8 cellular contexts compared by ENCODE assay signal in genomic region chr20:31712112-31712553, GRCh38.
DNase-seq lines count a peak whose midpoint lies in the region; ATAC-seq and TF ChIP-seq lines count a peak whose summit lies in the region.

No MANE protein-coding gene starts in this region.

- peaks cover 91% of the 10 kb centered on the region for H3K36me3 ChIP-seq in BLaER1
- H3K36me3 ChIP-seq in mucosa of stomach (ENCODE audit: control insufficient read depth, insufficient read depth, low read length) = peaks cover 19% of the 10 kb centered on the region

- H3K4me1 ChIP-seq in BLaER1 (peaks cover 100% of the 10 kb centered on the region), mucosa of stomach (ENCODE audit: control insufficient read depth, insufficient read depth, low read length) (peaks cover 79% of the 10 kb centered on the region)

- DNase-seq in NCI-H1436 treated with DMSO at 0.1 percent for 48 hours (lab: John Stamatoyannopoulos, UW) (peak; percentile 33), cerebellar cortex (ENCODE audit: low spot score) (peak; percentile 66), NCI-H2227 treated with DMSO at 0.1 percent for 48 hours (lab: John Stamatoyannopoulos, UW) (no peak), GM10266 (ENCODE audit: extremely low spot score) (no peak)
- no peak for DNase-seq in activated CD4-positive, alpha-beta T cell treated with anti-CD3 and anti-CD28 coated beads for 4 hours

- H3K27me3 ChIP-seq in BLaER1 = no peaks in the 10 kb centered on the region
- H3K27me3 ChIP-seq in mucosa of stomach (ENCODE audit: control insufficient read depth, insufficient read depth, low read length) = no peaks in the 10 kb centered on the region

- peaks cover 62% of the 10 kb centered on the region for H4K20me1 ChIP-seq in BLaER1

- H3K4me3 ChIP-seq in BLaER1 (no peak overlapping the region), mucosa of stomach (ENCODE audit: low read length) (peak overlapping the region; percentile 1)

- H3K27ac ChIP-seq in BLaER1 = peak overlapping the region; percentile 91

- ATAC-seq in HG02852 (IDR thresholded peaks at IDR 0.05; ENCODE audit: unreplicated experiment) = no peak

- H3K9ac ChIP-seq in BLaER1 (peak overlapping the region; percentile 43), mucosa of stomach (ENCODE audit: low read length) (peak overlapping the region; percentile 63)

- H3K9me3 ChIP-seq in BLaER1 (no peaks in the 10 kb centered on the region), mucosa of stomach (ENCODE audit: control insufficient read depth, low read length) (no peaks in the 10 kb centered on the region)

- peak overlapping the region; percentile 46 for H3K4me2 ChIP-seq in BLaER1

- no peak for TF ChIP-seq CTCF in GM10266 (IDR thresholded peaks at IDR 0.05; ENCODE audit: control insufficient read depth, insufficient read depth, low read depth, missing control alignments)

Comparison
In these comparisons a context has a peak if more than half of its experiments do, and no peak if none do; other contexts are left out.
1. DNase-seq: peak in NCI-H1436 treated with DMSO at 0.1 percent for 48 hours (single experiment) and cerebellar cortex (single experiment); none in NCI-H2227 treated with DMSO at 0.1 percent for 48 hours (single experiment), GM10266 (single experiment) and activated CD4-positive, alpha-beta T cell treated with anti-CD3 and anti-CD28 coated beads for 4 hours (0 of 2).